15 cellular contexts compared by ENCODE assay signal in the genomic region with DNA sequence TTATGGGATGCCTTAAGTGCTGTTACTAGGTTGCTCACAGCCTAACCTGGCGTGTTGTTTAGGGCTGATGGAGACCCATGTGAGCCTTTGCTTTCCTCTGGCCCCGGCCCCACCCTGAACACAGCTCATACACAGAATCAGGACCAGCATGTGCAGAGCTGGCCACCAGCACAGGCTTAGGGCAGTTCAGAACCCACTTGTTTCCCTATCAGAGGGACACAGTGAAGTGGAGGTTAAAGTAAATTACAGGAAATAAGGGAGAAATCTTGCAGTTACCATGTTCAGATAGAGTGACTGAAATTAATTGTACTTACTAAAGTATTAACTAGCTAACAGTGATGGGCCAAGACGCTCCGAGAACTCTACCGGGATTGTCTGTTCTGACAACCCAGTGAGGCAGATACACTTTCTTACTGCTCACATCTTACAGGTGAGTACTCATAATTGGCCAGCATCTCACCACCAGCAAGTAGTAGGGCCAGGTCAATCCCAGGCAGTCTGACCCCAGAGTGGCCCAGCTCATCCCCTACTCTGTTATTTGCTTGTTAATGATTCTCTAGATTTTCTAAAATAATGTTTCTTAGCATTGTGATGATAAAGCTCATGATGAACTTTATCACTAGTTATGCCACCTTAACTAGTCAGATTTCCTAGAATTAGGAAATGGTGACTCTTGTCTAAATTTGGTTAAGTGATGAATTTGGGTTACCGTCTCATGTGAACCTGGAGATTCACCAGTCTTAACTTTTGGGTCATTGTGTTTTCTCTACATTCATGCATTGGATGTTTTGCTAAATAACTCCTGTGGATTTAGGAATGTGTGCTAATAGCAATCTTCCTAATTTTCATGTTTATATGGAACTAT. TPM values are rescaled to one million over a fixed set of nuclear protein-coding genes. Genes with fewer than 3 reads are reported as not detected.
DNase-seq lines count a peak whose midpoint lies in the region; ATAC-seq, FAIRE-seq and TF ChIP-seq lines count a peak whose summit lies in the region.
"Had no signal": no experiment of that assay in that cellular context is flagged by ENCODE, and none has a peak within 500 bp of the region (broad histone marks: within the 10 kb centered on the region; RNA-seq: fewer than 3 reads in every experiment).

No MANE protein-coding gene starts in this region.

- H3K4me3 ChIP-seq in GM12878 (no peak overlapping the region), psoas muscle (no peak overlapping the region)
- H3K4me3 ChIP-seq: SJSA1, smooth muscle cell, transverse colon had no signal

- TF ChIP-seq RAD21 in GM12878 (IDR thresholded peaks at IDR 0.05; ENCODE audit: insufficient read depth, low read depth, low read length) = no peak

- intact Hi-C loops in GM12878 (cut with micrococcal nuclease; ENCODE audit: unreplicated experiment) (no loop called here), psoas muscle (cut with DNase I) (no loop called here)

- CTCF ChIA-PET in GM12878 (lab: Yijun Ruan, JAX) = no interaction called here

- peak; percentile 4 for TF ChIP-seq POLR2A in GM18505 (IDR thresholded peaks at IDR 0.05; ENCODE audit: borderline replicate concordance, extremely low read depth, insufficient read depth, insufficient read length)
- TF ChIP-seq POLR2A in GM12878 (IDR thresholded peaks at IDR 0.05; ENCODE audit: low read depth, low read length) = peak; percentile 59

- no peaks in the 10 kb centered on the region for H3K9me3 ChIP-seq in GM12878 (replicated peaks; ENCODE audit: control insufficient read depth, insufficient read depth, low read length)
- no peaks in the 10 kb centered on the region for H3K9me3 ChIP-seq in psoas muscle
- H3K9me3 ChIP-seq: SJSA1, transverse colon had no signal

- no peaks in the 10 kb centered on the region for H3K79me2 ChIP-seq in GM12878 (ENCODE audit: control insufficient read depth, insufficient read depth, low read length)
- H3K79me2 ChIP-seq: parathyroid adenoma had no signal

- H3K4me1 ChIP-seq in GM12878 (ENCODE audit: control insufficient read depth, insufficient read depth, low read length) (peaks cover 1% of the 10 kb centered on the region; the same call in 1 of the 2 replicates), psoas muscle (peaks cover 8% of the 10 kb centered on the region)
- H3K4me1 ChIP-seq: parathyroid adenoma had no signal

- BruUV-seq in GM12878 (replicated peaks; lab: Mats Ljungman, UMichigan) = no TSS peak

- TF ChIP-seq EP300 in GM12878 (IDR thresholded peaks at IDR 0.05; ENCODE audit: borderline replicate concordance in 1 of 2, control insufficient read depth in 1 of 2, low read depth in 2 of 2, low read length in 2 of 2) = no peak

- H4K20me1 ChIP-seq in GM12878 (ENCODE audit: control insufficient read depth, insufficient read depth) = no peaks in the 10 kb centered on the region; the same call in 1 of the 2 replicates

- SMC1A ChIA-PET in GM12878 (lab: Charles Lee; ENCODE audit: uncharacterized antibody, unreplicated experiment) = interaction anchor here (0.8 to 1.2 kb wide), 2 partner anchors 14 to 18 kb away, joined by 4 to 5 read pairs; no protein-coding TSS in a partner anchor

- H3K27ac ChIP-seq in GM12878 (ENCODE audit: control insufficient read depth, insufficient read depth) = no peak overlapping the region
- peak overlapping the region; percentile 25 for H3K27ac ChIP-seq in psoas muscle
- H3K27ac ChIP-seq: parathyroid adenoma, SJSA1, transverse colon had no signal

- H3K9ac ChIP-seq in GM12878 (ENCODE audit: control insufficient read depth, insufficient read depth, low read length) = no peak overlapping the region
- H3K9ac ChIP-seq: parathyroid adenoma had no signal

- H3K36me3 ChIP-seq in GM12878 (ENCODE audit: control insufficient read depth in 2 of 2, insufficient read depth in 2 of 2, low read length in 1 of 2) (peaks cover 14 to 35% of the 10 kb centered on the region in 2 experiments), psoas muscle (ENCODE audit: insufficient read depth in 1 of 2, low read depth in 1 of 2) (peaks cover 10 to 54% of the 10 kb centered on the region in 2 donors)

- POLR2A ChIA-PET in GM12878 (lab: Charles Lee) = interaction anchor here (1.9 kb wide), 1 partner anchor 15 kb away, joined by 7 read pairs; no protein-coding TSS in a partner anchor

- H2AFZ ChIP-seq in GM12878 (ENCODE audit: control insufficient read depth, low read depth, low read length) = no peak overlapping the region
- H2AFZ ChIP-seq: parathyroid adenoma had no signal

- in situ Hi-C loops in GM12878 (cut with MboI) = no loop called here

- H3K27me3 ChIP-seq in GM12878 (replicated peaks in 1 of 2; ENCODE audit: control insufficient read depth in 2 of 2, insufficient read depth in 2 of 2, low read length in 1 of 2) = no peaks in the 10 kb centered on the region
- H3K27me3 ChIP-seq in psoas muscle (ENCODE audit: insufficient read depth in 3 of 3, low read length in 2 of 3) = no peaks in the 10 kb centered on the region
- H3K27me3 ChIP-seq: SJSA1, transverse colon had no signal

- no peak overlapping the region for H3K4me2 ChIP-seq in GM12878 (ENCODE audit: control insufficient read depth, insufficient read depth)
- H3K4me2 ChIP-seq: smooth muscle cell had no signal

- RAD21 ChIA-PET in GM12878 (lab: Charles Lee; ENCODE audit: unreplicated experiment) = no interaction called here

- DNase-seq in GM12878 (ENCODE audit: low read depth, low spot score) (no peak), psoas muscle (no peak), HCEC 1CT (no peak), NCI-H1694 (lab: John Stamatoyannopoulos, UW) (no peak), NCI-H524 (lab: John Stamatoyannopoulos, UW) (no peak)
- DNase-seq: activated CD4-positive, CD25-positive, alpha-beta regulatory T cell treated with anti-CD3 and anti-CD28 coated beads, Interleukin-2, amount 50 U/mL, for 72 hours; activated naive CD4-positive, alpha-beta T cell treated with anti-CD3 and anti-CD28 coated beads, Interleukin-2, amount 50 U/mL, for 16 hours; NCI-H2227 treated with DMSO at 0.1 percent for 48 hours; stimulated activated CD4-positive, alpha-beta T cell treated with anti-CD3 and anti-CD28 coated beads, Interleukin-4, amount 100 ng/mL, for 4 hours; transverse colon had no signal

- no peak for TF ChIP-seq CTCF in GM12878 (IDR thresholded peaks at IDR 0.05 in 2 of 3, conservative IDR thresholded peaks at IDR 0.05 in 1 of 3; ENCODE audit: control insufficient read depth in 2 of 3, extremely low read depth in 1 of 3, insufficient read depth in 1 of 3, low read depth in 3 of 3, low read length in 3 of 3)
- TF ChIP-seq CTCF in psoas muscle (IDR thresholded peaks at IDR 0.05) = no peak

- FAIRE-seq in GM12878 (lab: Jason Lieb, UNC) = no peak

- ATAC-seq in GM18505 (IDR thresholded peaks at IDR 0.05; ENCODE audit: unreplicated experiment) (no peak), HG02885 (IDR thresholded peaks at IDR 0.05; ENCODE audit: poor library complexity, unreplicated experiment) (peak; percentile 32), GM12878 (peak; percentile 47), psoas muscle (peak in 3 of 4 donors; percentile 17 to 21 (median 18))

- WGBS in GM12878 (ENCODE audit: insufficient coverage, insufficient replicate concordance, low lambda C conversion rate, missing lambda C conversion rate) = 62% methylated on average over 6 of the region's 6 CpGs
- 59 to 68% (median 60%) methylated on average over 6 of the region's 6 CpGs for WGBS in psoas muscle, 3 donors

RNA-seq across cellular contexts. Expression of a gene that starts 15.4 kb away (rescaled TPM):
- 110 and 131 TPM in 2 replicates for total RNA-seq in GM12878 (2013; cell fraction: nucleolus; rRNA removed)
- 496 and 554 TPM in 2 replicates for total RNA-seq in GM12878 (2014; rRNA removed)
- 629 and 637 TPM in 2 replicates for total RNA-seq in GM12878 (2014; rRNA removed; fragmentation: Illumina TruSeq; extraction: Trizol)
- total RNA-seq in GM12878 (2021) = 347 and 376 TPM in 2 replicates
- polyA plus RNA-seq in GM12878 (2011; ENCODE audit: low read depth) = 120 TPM
- polyA plus RNA-seq in GM12878 (2011; rRNA removed) = 518 and 520 TPM in 2 replicates
- polyA plus RNA-seq in GM12878 (2011; cell fraction: cytosol; rRNA removed) = 366 and 397 TPM in 2 replicates
- polyA plus RNA-seq in GM12878 (2011; cell fraction: nucleus; rRNA removed) = 238 and 312 TPM in 2 replicates
- 203 and 270 TPM in 2 replicates for polyA plus RNA-seq in GM12878 (2012)
- polyA plus RNA-seq in GM12878 (2014; fragmentation: Illumina TruSeq; extraction: Trizol) = 568 and 654 TPM in 2 replicates
- 100 to 1,000 TPM; 435 to 606 TPM for polyA plus RNA-seq in GM12878 (2014; fragmentation: Nextera tagmentation; extraction: Ambion mirVana)
- polyA plus RNA-seq in GM12878 (2014; rRNA removed) = 431 and 454 TPM in 2 replicates
- 100 to 1,000 TPM; 633 to 634 TPM for polyA plus RNA-seq in GM12878 (2016; fragmentation: Nextera tagmentation; extraction: Ambion mirVana)
- 561 and 738 TPM in 2 replicates for polyA minus RNA-seq in GM12878 (2011; rRNA and poly(A)+ RNA removed)
- 181 and 233 TPM in 2 replicates for polyA minus RNA-seq in GM12878 (2011; cell fraction: cytosol; rRNA and poly(A)+ RNA removed)
- polyA minus RNA-seq in GM12878 (2011; cell fraction: nucleus; rRNA and poly(A)+ RNA removed) = 68.4 and 134 TPM in 2 replicates
- total RNA-seq in psoas muscle = 100 to 1,000 TPM; 150 to 211 (median 197) TPM
- 100 to 1,000 TPM; 186 to 454 (median 287) TPM for polyA plus RNA-seq in psoas muscle

RNA-seq across cellular contexts. Expression of a gene that starts 15.8 kb away (rescaled TPM):
- total RNA-seq in GM12878 (2013; cell fraction: nucleolus; rRNA removed) = 78.1 and 85.8 TPM in 2 replicates
- total RNA-seq in GM12878 (2014; rRNA removed) (19.3 and 22.3 TPM in 2 replicates), GM12878 (2014; rRNA removed; fragmentation: Illumina TruSeq; extraction: Trizol) (23.1 and 25.0 TPM in 2 replicates), GM12878 (2021) (19.1 and 21.9 TPM in 2 replicates), psoas muscle (10 to 100 TPM in 1 of 4 donors, 1 to 10 TPM in 3; 7.6 to 16.7 (median 8.9) TPM)
- polyA plus RNA-seq in GM12878 (2011; ENCODE audit: low read depth) = 12.2 TPM
- polyA plus RNA-seq in GM12878 (2011; rRNA removed) (26.3 and 34.7 TPM in 2 replicates), GM12878 (2014; fragmentation: Illumina TruSeq; extraction: Trizol) (24.0 and 27.8 TPM in 2 replicates), GM12878 (2014; fragmentation: Nextera tagmentation; extraction: Ambion mirVana) (10 to 100 TPM; 24.1 to 32.4 TPM), GM12878 (2014; rRNA removed) (20.3 and 21.2 TPM in 2 replicates), GM12878 (2016; fragmentation: Nextera tagmentation; extraction: Ambion mirVana) (10 to 100 TPM; 26.3 to 29.7 TPM), psoas muscle (10 to 100 TPM in 2 of 3 donors, 1 to 10 TPM in 1; 9.3 to 26.1 (median 10.2) TPM)
- 13.5 and 25.3 TPM in 2 replicates for polyA plus RNA-seq in GM12878 (2011; cell fraction: cytosol; rRNA removed)
- 20.9 and 24.0 TPM in 2 replicates for polyA plus RNA-seq in GM12878 (2011; cell fraction: nucleus; rRNA removed)
- polyA plus RNA-seq in GM12878 (2012) = 8.9 and 9.6 TPM in 2 replicates
- polyA minus RNA-seq in GM12878 (2011; rRNA and poly(A)+ RNA removed) = 23.6 and 23.7 TPM in 2 replicates
- 6.8 and 8.2 TPM in 2 replicates for polyA minus RNA-seq in GM12878 (2011; cell fraction: cytosol; rRNA and poly(A)+ RNA removed)
- 15.7 and 31.0 TPM in 2 replicates for polyA minus RNA-seq in GM12878 (2011; cell fraction: nucleus; rRNA and poly(A)+ RNA removed)

RNA-seq across cellular contexts. Expression of a gene that starts 42.2 kb away (rescaled TPM):
- total RNA-seq in GM12878 (2013; cell fraction: nucleolus; rRNA removed) = 1.0 TPM in 1 of 2 replicates, not detected in the other
- total RNA-seq in GM12878 (2014; rRNA removed) (1.8 and 2.0 TPM in 2 replicates), GM12878 (2014; rRNA removed; fragmentation: Illumina TruSeq; extraction: Trizol) (4.2 and 4.7 TPM in 2 replicates), GM12878 (2021) (8.0 TPM in 2 replicates), psoas muscle (100 to 1,000 TPM in 1 of 4 donors, 10 to 100 TPM in 3; 30.1 to 243 (median 61.1) TPM)
- polyA plus RNA-seq in GM12878 (2011; ENCODE audit: low read depth) = 3.8 TPM
- polyA plus RNA-seq in GM12878 (2011; rRNA removed) (3.4 and 5.0 TPM in 2 replicates), GM12878 (2014; fragmentation: Illumina TruSeq; extraction: Trizol) (9.2 and 13.6 TPM in 2 replicates), GM12878 (2014; fragmentation: Nextera tagmentation; extraction: Ambion mirVana) (1 to 10 TPM; 4.9 to 7.0 TPM), GM12878 (2014; rRNA removed) (9.0 and 10.5 TPM in 2 replicates), GM12878 (2016; fragmentation: Nextera tagmentation; extraction: Ambion mirVana) (10 to 100 TPM; 13.6 to 15.6 TPM), psoas muscle (10 to 100 TPM in 2 of 3 donors, 1 to 10 TPM in 1; 9.4 to 99.4 (median 54.4) TPM)
- 6.4 and 8.6 TPM in 2 replicates for polyA plus RNA-seq in GM12878 (2011; cell fraction: cytosol; rRNA removed)
- polyA plus RNA-seq in GM12878 (2011; cell fraction: nucleus; rRNA removed) = 1.0 and 1.8 TPM in 2 replicates
- polyA plus RNA-seq in GM12878 (2012) = 7.7 and 10.0 TPM in 2 replicates
- 3.1 and 4.4 TPM in 2 replicates for polyA minus RNA-seq in GM12878 (2011; rRNA and poly(A)+ RNA removed)
- 3.3 and 5.4 TPM in 2 replicates for polyA minus RNA-seq in GM12878 (2011; cell fraction: cytosol; rRNA and poly(A)+ RNA removed)
- polyA minus RNA-seq in GM12878 (2011; cell fraction: nucleus; rRNA and poly(A)+ RNA removed) = 0.97 and 2.9 TPM in 2 replicates
